Comparison of ENCODE assay signal across 8 cellular contexts in genomic region chr9:96150324-96151023, GRCh38.
DNase-seq lines count a peak whose midpoint lies in the region; ATAC-seq lines count a peak whose summit lies in the region.

No MANE protein-coding gene starts in this region.

- intact Hi-C loops in activated CD4-positive, alpha-beta T cell treated with anti-CD3 and anti-CD28 coated beads for 36 hours (cut with DNase I, micrococcal nuclease): loop anchor here (5.0 to 10.0 kb wide), 2 partner anchors 64 to 67 kb away; no protein-coding TSS in a partner anchor

- no peaks in the 10 kb centered on the region for H3K4me1 ChIP-seq in SJCRH30

- H3K4me3 Mint-ChIP-seq in activated CD4-positive, alpha-beta T cell treated with anti-CD3 and anti-CD28 coated beads for 36 hours: no peak overlapping the region
- peak overlapping the region in 5 of 8 donors; percentile 10 to 71 (median 45) for H3K4me3 Mint-ChIP-seq in naive B cell

- no peak overlapping the region for H3K27ac Mint-ChIP-seq in activated CD4-positive, alpha-beta T cell treated with anti-CD3 and anti-CD28 coated beads for 36 hours
- no peak overlapping the region for H3K27ac Mint-ChIP-seq in naive B cell

- H3K4me3 ChIP-seq in SJCRH30: no peak overlapping the region

- no peaks in the 10 kb centered on the region for H3K9me3 Mint-ChIP-seq in activated CD4-positive, alpha-beta T cell treated with anti-CD3 and anti-CD28 coated beads for 36 hours (ENCODE audit: low read depth)
- H3K9me3 Mint-ChIP-seq in naive B cell: no peaks in the 10 kb centered on the region

- no peaks in the 10 kb centered on the region for H3K36me3 Mint-ChIP-seq in activated CD4-positive, alpha-beta T cell treated with anti-CD3 and anti-CD28 coated beads for 36 hours (ENCODE audit: low read depth)
- H3K36me3 Mint-ChIP-seq in naive B cell: no peaks in the 10 kb centered on the region

- H3K27me3 ChIP-seq in SJCRH30: no peaks in the 10 kb centered on the region

- H3K36me3 ChIP-seq in SJCRH30: no peaks in the 10 kb centered on the region

- H3K4me1 Mint-ChIP-seq in activated CD4-positive, alpha-beta T cell treated with anti-CD3 and anti-CD28 coated beads for 36 hours: peaks cover 25% of the 10 kb centered on the region
- H3K4me1 Mint-ChIP-seq in naive B cell: peaks cover 16 to 23% (median 18%) of the 10 kb centered on the region in 3 donors

- no peaks in the 10 kb centered on the region; the same call in 1 of the 2 replicates for H3K9me3 ChIP-seq in SJCRH30 (replicated peaks)

- H3K27me3 Mint-ChIP-seq in activated CD4-positive, alpha-beta T cell treated with anti-CD3 and anti-CD28 coated beads for 36 hours: peaks cover 26% of the 10 kb centered on the region
- H3K27me3 Mint-ChIP-seq in naive B cell: peaks cover 6 to 20% (median 12%) of the 10 kb centered on the region in 3 donors

- ATAC-seq in GM19043 (IDR thresholded peaks at IDR 0.05; ENCODE audit: low read depth, unreplicated experiment) (peak; percentile 90), HG03097 (IDR thresholded peaks at IDR 0.05; ENCODE audit: low FRiP score, unreplicated experiment) (peak; percentile 78), naive B cell (ENCODE audit: low read depth in 2 of 2) (peak in 1 of 2 donors; percentile 25)
- peak; percentile 90 for ATAC-seq in activated CD4-positive, alpha-beta T cell treated with anti-CD3 and anti-CD28 coated beads for 36 hours

- CTCF ChIA-PET in activated CD4-positive, alpha-beta T cell treated with anti-CD3 and anti-CD28 coated beads for 36 hours (lab: Charles Lee): interaction anchor here (0.5 to 1.6 kb wide), 6 partner anchors 9 to 580 kb away, joined by 3 to 7 read pairs (median 4); no protein-coding TSS in a partner anchor

- DNase-seq in activated CD4-positive, alpha-beta T cell treated with anti-CD3 and anti-CD28 coated beads for 36 hours: peak; percentile 77
- no peak for DNase-seq in naive B cell
- no peak for DNase-seq in Ammon's horn (ENCODE audit: low spot score)
- no peak for DNase-seq in NCI-H446 treated with DMSO at 0.1 percent for 48 hours (lab: John Stamatoyannopoulos, UW)
- no peak for DNase-seq in SJCRH30
- no peak for DNase-seq in OCI-M2 (lab: John Stamatoyannopoulos, UW; ENCODE audit: unreplicated experiment)

- POLR2A ChIA-PET in activated CD4-positive, alpha-beta T cell treated with anti-CD3 and anti-CD28 coated beads for 36 hours (lab: Charles Lee): interaction anchor here (0.6 kb wide), 1 partner anchor 1313 kb away, joined by 3 read pairs; no protein-coding TSS in a partner anchor

- H3K27ac ChIP-seq in SJCRH30: no peak overlapping the region
